In the genomic region with DNA sequence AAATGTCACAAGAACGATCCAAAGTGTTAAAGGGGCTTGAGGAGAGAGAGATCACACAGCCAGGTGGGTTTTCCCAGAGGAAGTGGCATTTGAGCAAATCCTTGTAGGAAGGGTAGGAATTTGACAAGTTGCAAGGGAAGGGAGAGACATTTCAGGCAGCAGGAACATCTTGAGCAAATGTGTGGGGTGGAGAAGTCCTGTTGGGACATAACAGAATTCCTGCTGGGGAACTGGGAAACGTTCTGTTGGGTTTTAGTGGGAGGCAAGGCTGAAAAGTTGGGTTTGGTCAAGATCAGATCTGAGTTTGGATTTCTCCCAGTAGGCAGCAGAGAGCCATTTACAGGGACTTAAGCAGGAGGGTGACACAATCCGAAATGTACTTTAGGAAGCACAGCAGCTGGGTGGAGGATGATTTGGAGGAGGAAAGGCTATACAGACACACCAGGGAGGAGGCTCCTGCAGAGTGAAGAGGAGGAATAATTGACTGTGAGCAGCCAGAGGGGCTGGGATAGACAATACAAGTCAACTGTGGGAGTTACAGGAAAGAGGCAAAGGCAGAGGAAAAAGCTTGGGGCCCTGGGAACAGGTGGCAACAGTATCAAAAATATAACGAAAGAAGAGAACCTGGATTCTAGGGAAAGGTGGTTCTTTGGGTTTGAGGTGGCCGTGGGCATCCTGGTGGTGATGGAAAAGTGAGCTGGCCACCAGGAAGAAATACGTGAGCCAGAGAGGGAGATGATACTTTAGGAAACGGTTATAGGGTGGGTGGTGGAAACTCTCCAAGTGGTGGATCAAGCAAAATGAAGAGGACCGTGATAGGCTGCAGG, we compare ENCODE assay signal across 9 cellular contexts. TPM values are rescaled to one million over a fixed set of nuclear protein-coding genes. Genes with fewer than 3 reads are reported as not detected.
DNase-seq lines count a peak whose midpoint lies in the region; ATAC-seq and TF ChIP-seq lines count a peak whose summit lies in the region.
"Had no signal": no experiment of that assay in that cellular context is flagged by ENCODE, and none has a peak within 500 bp of the region (broad histone marks: within the 10 kb centered on the region; RNA-seq: fewer than 3 reads in every experiment).

No MANE protein-coding gene starts in this region.

- H3K36me3 Mint-ChIP-seq in activated CD4-positive, alpha-beta T cell treated with anti-CD3 and anti-CD28 coated beads, Interleukin-2, amount 10 ng/mL, durations not matched to agents 24 days and 14 days (ENCODE audit: low read depth): peaks cover 3% of the 10 kb centered on the region
- no peaks in the 10 kb centered on the region for H3K36me3 Mint-ChIP-seq in WTC11
- H3K36me3 Mint-ChIP-seq in stimulated activated naive B cell treated with anti-CD40 and anti-IgM and Interleukin-4, amounts not matched to agents 10 μg/mL and 1 μg/mL and 100 μg/mL, for 72 hours: peaks cover 3 to 6% of the 10 kb centered on the region in 2 donors

- no peak for TF ChIP-seq CTCF in WTC11 (IDR thresholded peaks at IDR 0.05)

- H3K4me3 ChIP-seq in iPS-18c (ENCODE audit: insufficient read depth, low read depth, low read length): 0 out of 2 replicates have a peak overlapping the region, but pooled peaks have one; percentile 5
- H3K4me3 ChIP-seq: MG63 had no signal

- H3K27me3 Mint-ChIP-seq in activated CD4-positive, alpha-beta T cell treated with anti-CD3 and anti-CD28 coated beads, Interleukin-2, amount 10 ng/mL, durations not matched to agents 24 days and 14 days: peaks cover 36% of the 10 kb centered on the region
- peaks cover 51% of the 10 kb centered on the region for H3K27me3 Mint-ChIP-seq in WTC11 (ENCODE audit: low read depth)
- peaks cover 0 to 1% of the 10 kb centered on the region in 2 donors for H3K27me3 Mint-ChIP-seq in stimulated activated naive B cell treated with anti-CD40 and anti-IgM and Interleukin-4, amounts not matched to agents 10 μg/mL and 1 μg/mL and 100 μg/mL, for 72 hours

- peak overlapping the region; percentile 20 for H3K4me3 Mint-ChIP-seq in activated CD4-positive, alpha-beta T cell treated with anti-CD3 and anti-CD28 coated beads, Interleukin-2, amount 10 ng/mL, durations not matched to agents 24 days and 14 days
- peak overlapping the region; percentile 88 for H3K4me3 Mint-ChIP-seq in WTC11
- peak overlapping the region; percentile 51 to 58 for H3K4me3 Mint-ChIP-seq in stimulated activated naive B cell treated with anti-CD40 and anti-IgM and Interleukin-4, amounts not matched to agents 10 μg/mL and 1 μg/mL and 100 μg/mL, for 72 hours

- POLR2A ChIA-PET in WTC11 (lab: Charles Lee): no interaction called here

- CTCF ChIA-PET in WTC11 (lab: Charles Lee): no interaction called here

- H3K9me3 Mint-ChIP-seq in activated CD4-positive, alpha-beta T cell treated with anti-CD3 and anti-CD28 coated beads, Interleukin-2, amount 10 ng/mL, durations not matched to agents 24 days and 14 days: no peaks in the 10 kb centered on the region
- H3K9me3 Mint-ChIP-seq in WTC11: no peaks in the 10 kb centered on the region
- no peaks in the 10 kb centered on the region for H3K9me3 Mint-ChIP-seq in stimulated activated naive B cell treated with anti-CD40 and anti-IgM and Interleukin-4, amounts not matched to agents 10 μg/mL and 1 μg/mL and 100 μg/mL, for 72 hours

- no peak overlapping the region for H3K27ac Mint-ChIP-seq in activated CD4-positive, alpha-beta T cell treated with anti-CD3 and anti-CD28 coated beads, Interleukin-2, amount 10 ng/mL, durations not matched to agents 24 days and 14 days
- H3K27ac Mint-ChIP-seq in WTC11: no peak overlapping the region
- H3K27ac Mint-ChIP-seq in stimulated activated naive B cell treated with anti-CD40 and anti-IgM and Interleukin-4, amounts not matched to agents 10 μg/mL and 1 μg/mL and 100 μg/mL, for 72 hours: peak overlapping the region; percentile 39

- no peak for DNase-seq in activated CD4-positive, alpha-beta T cell treated with anti-CD3 and anti-CD28 coated beads, Interleukin-2, amount 10 ng/mL, durations not matched to agents 24 days and 14 days
- no peak for DNase-seq in activated CD4-positive, alpha-beta T cell treated with anti-CD3 and anti-CD28 coated beads, Interleukin-2, amount 50 U/mL, for 1 hour
- no peak for DNase-seq in WTC11 (ENCODE audit: low spot score)
- DNase-seq in stimulated activated naive B cell treated with anti-CD40 and anti-IgM and Interleukin-4, amounts not matched to agents 10 μg/mL and 1 μg/mL and 100 μg/mL, for 72 hours: no peak

- no peaks in the 10 kb centered on the region for H3K9me3 ChIP-seq in iPS-18c (ENCODE audit: control insufficient read depth, insufficient read depth, low read length)
- H3K9me3 ChIP-seq: MG63 had no signal

- H3K4me1 Mint-ChIP-seq in activated CD4-positive, alpha-beta T cell treated with anti-CD3 and anti-CD28 coated beads, Interleukin-2, amount 10 ng/mL, durations not matched to agents 24 days and 14 days: peaks cover 31% of the 10 kb centered on the region
- peaks cover 33% of the 10 kb centered on the region for H3K4me1 Mint-ChIP-seq in WTC11
- H3K4me1 Mint-ChIP-seq in stimulated activated naive B cell treated with anti-CD40 and anti-IgM and Interleukin-4, amounts not matched to agents 10 μg/mL and 1 μg/mL and 100 μg/mL, for 72 hours: peaks cover 28 to 34% of the 10 kb centered on the region in 2 donors

- intact Hi-C loops in activated CD4-positive, alpha-beta T cell treated with anti-CD3 and anti-CD28 coated beads, Interleukin-2, amount 10 ng/mL, durations not matched to agents 24 days and 14 days (cut with micrococcal nuclease): loop anchor here (1.0 kb wide), 1 partner anchor 127 kb away; no protein-coding TSS in a partner anchor

- no peak for ATAC-seq in WTC11
- ATAC-seq in stimulated activated naive B cell treated with anti-CD40 and anti-IgM and Interleukin-4, amounts not matched to agents 10 μg/mL and 1 μg/mL and 100 μg/mL, for 72 hours (replicated peaks): no peak
- ATAC-seq in GM19351 (IDR thresholded peaks at IDR 0.05; ENCODE audit: unreplicated experiment): no peak
- no peak for ATAC-seq in HG03432 (IDR thresholded peaks at IDR 0.05; ENCODE audit: unreplicated experiment)
- no peak for ATAC-seq in HG02970 (IDR thresholded peaks at IDR 0.05; ENCODE audit: low FRiP score, unreplicated experiment)

TF ChIP-seq in WTC11, 78 proteins besides CTCF, POLR2A, EP300 and RAD21 (continues in another document):
- TF ChIP-seq, protein P1, sequence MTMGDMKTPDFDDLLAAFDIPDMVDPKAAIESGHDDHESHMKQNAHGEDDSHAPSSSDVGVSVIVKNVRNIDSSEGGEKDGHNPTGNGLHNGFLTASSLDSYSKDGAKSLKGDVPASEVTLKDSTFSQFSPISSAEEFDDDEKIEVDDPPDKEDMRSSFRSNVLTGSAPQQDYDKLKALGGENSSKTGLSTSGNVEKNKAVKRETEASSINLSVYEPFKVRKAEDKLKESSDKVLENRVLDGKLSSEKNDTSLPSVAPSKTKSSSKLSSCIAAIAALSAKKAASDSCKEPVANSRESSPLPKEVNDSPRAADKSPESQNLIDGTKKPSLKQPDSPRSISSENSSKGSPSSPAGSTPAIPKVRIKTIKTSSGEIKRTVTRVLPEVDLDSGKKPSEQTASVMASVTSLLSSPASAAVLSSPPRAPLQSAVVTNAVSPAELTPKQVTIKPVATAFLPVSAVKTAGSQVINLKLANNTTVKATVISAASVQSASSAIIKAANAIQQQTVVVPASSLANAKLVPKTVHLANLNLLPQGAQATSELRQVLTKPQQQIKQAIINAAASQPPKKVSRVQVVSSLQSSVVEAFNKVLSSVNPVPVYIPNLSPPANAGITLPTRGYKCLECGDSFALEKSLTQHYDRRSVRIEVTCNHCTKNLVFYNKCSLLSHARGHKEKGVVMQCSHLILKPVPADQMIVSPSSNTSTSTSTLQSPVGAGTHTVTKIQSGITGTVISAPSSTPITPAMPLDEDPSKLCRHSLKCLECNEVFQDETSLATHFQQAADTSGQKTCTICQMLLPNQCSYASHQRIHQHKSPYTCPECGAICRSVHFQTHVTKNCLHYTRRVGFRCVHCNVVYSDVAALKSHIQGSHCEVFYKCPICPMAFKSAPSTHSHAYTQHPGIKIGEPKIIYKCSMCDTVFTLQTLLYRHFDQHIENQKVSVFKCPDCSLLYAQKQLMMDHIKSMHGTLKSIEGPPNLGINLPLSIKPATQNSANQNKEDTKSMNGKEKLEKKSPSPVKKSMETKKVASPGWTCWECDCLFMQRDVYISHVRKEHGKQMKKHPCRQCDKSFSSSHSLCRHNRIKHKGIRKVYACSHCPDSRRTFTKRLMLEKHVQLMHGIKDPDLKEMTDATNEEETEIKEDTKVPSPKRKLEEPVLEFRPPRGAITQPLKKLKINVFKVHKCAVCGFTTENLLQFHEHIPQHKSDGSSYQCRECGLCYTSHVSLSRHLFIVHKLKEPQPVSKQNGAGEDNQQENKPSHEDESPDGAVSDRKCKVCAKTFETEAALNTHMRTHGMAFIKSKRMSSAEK (CRISPR knock-in tag; IDR thresholded peaks at IDR 0.05; ENCODE audit: borderline replicate concordance): no peak
- no peak for TF ChIP-seq CREB1 (CRISPR knock-in tag; IDR thresholded peaks at IDR 0.05)
- TF ChIP-seq, protein P2, sequence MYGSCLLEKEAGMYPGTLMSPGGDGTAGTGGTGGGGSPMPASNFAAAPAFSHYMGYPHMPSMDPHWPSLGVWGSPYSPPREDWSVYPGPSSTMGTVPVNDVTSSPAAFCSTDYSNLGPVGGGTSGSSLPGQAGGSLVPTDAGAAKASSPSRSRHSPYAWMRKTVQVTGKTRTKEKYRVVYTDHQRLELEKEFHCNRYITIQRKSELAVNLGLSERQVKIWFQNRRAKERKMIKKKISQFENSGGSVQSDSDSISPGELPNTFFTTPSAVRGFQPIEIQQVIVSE (CRISPR knock-in tag; IDR thresholded peaks at IDR 0.05; ENCODE audit: borderline replicate concordance): no peak

RNA-seq across cellular contexts. Expression of a gene that starts 3.1 kb away (rescaled TPM):
- 7.4 and 7.9 TPM in 2 replicates for total RNA-seq in activated CD4-positive, alpha-beta T cell treated with anti-CD3 and anti-CD28 coated beads, Interleukin-2, amount 10 ng/mL, durations not matched to agents 24 days and 14 days
- 12.5 to 14.0 TPM (median 12.7 TPM) in 3 replicates for total RNA-seq in WTC11 (2021)

Comparison
In these comparisons a context has a peak if more than half of its experiments do, and no peak if none do; other contexts are left out.
1. H3K4me3 Mint-ChIP-seq: peak in every context shown above with its lines; median percentile 88 in WTC11; 54 in stimulated activated naive B cell treated with anti-CD40 and anti-IgM and Interleukin-4, amounts not matched to agents 10 μg/mL and 1 μg/mL and 100 μg/mL, for 72 hours; 20 in activated CD4-positive, alpha-beta T cell treated with anti-CD3 and anti-CD28 coated beads, Interleukin-2, amount 10 ng/mL, durations not matched to agents 24 days and 14 days.